Comparison of ENCODE assay signal across 1 cellular context in the genomic region with DNA sequence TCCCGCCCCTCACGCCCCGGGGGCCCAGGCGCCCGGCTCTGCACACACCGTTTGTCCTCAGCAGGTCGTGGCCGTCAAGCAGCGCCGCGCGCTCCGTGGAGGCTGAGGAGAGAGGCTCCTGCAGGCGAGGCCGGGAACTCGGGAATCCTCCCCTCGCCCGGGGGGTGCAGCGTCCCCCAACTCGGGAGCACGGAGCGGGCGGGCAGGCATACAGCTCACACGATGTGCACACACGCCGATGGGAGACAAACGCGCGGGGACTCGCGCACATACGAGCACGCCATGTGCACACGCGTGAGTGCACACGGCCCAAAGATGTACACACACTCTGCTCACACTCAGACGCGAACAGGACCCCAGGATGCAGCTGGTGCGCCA.
TF ChIP-seq lines count a peak whose summit lies in the region.

No MANE protein-coding gene starts in this region.

TF ChIP-seq in WTC11, 78 proteins besides CTCF, POLR2A, EP300 and RAD21 (continued from another document):
- TF ChIP-seq ATF6 (CRISPR knock-in tag; IDR thresholded peaks at IDR 0.05) (no peak), ZNF396 (CRISPR knock-in tag; IDR thresholded peaks at IDR 0.05; ENCODE audit: borderline replicate concordance) (no peak), TEAD4 (CRISPR knock-in tag; IDR thresholded peaks at IDR 0.05) (no peak), AFF4 (CRISPR knock-in tag; IDR thresholded peaks at IDR 0.05; ENCODE audit: borderline replicate concordance) (no peak), SMAD4 (CRISPR knock-in tag; IDR thresholded peaks at IDR 0.05) (no peak), ZNF425 (CRISPR knock-in tag; conservative IDR thresholded peaks at IDR 0.05) (no peak), TEAD1 (CRISPR knock-in tag; IDR thresholded peaks at IDR 0.05) (no peak), ZNF232 (CRISPR knock-in tag; IDR thresholded peaks at IDR 0.05) (no peak), JUN (CRISPR knock-in tag; IDR thresholded peaks at IDR 0.05) (no peak)
- TF ChIP-seq, protein P1, sequence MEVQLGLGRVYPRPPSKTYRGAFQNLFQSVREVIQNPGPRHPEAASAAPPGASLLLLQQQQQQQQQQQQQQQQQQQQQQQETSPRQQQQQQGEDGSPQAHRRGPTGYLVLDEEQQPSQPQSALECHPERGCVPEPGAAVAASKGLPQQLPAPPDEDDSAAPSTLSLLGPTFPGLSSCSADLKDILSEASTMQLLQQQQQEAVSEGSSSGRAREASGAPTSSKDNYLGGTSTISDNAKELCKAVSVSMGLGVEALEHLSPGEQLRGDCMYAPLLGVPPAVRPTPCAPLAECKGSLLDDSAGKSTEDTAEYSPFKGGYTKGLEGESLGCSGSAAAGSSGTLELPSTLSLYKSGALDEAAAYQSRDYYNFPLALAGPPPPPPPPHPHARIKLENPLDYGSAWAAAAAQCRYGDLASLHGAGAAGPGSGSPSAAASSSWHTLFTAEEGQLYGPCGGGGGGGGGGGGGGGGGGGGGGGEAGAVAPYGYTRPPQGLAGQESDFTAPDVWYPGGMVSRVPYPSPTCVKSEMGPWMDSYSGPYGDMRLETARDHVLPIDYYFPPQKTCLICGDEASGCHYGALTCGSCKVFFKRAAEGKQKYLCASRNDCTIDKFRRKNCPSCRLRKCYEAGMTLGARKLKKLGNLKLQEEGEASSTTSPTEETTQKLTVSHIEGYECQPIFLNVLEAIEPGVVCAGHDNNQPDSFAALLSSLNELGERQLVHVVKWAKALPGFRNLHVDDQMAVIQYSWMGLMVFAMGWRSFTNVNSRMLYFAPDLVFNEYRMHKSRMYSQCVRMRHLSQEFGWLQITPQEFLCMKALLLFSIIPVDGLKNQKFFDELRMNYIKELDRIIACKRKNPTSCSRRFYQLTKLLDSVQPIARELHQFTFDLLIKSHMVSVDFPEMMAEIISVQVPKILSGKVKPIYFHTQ (CRISPR knock-in tag; IDR thresholded peaks at IDR 0.05): no peak
- TF ChIP-seq, protein P2, sequence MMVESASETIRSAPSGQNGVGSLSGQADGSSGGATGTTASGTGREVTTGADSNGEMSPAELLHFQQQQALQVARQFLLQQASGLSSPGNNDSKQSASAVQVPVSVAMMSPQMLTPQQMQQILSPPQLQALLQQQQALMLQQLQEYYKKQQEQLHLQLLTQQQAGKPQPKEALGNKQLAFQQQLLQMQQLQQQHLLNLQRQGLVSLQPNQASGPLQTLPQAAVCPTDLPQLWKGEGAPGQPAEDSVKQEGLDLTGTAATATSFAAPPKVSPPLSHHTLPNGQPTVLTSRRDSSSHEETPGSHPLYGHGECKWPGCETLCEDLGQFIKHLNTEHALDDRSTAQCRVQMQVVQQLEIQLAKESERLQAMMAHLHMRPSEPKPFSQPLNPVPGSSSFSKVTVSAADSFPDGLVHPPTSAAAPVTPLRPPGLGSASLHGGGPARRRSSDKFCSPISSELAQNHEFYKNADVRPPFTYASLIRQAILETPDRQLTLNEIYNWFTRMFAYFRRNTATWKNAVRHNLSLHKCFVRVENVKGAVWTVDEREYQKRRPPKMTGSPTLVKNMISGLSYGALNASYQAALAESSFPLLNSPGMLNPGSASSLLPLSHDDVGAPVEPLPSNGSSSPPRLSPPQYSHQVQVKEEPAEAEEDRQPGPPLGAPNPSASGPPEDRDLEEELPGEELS (CRISPR knock-in tag; IDR thresholded peaks at IDR 0.05): no peak
